ENCODE assay signal across 8 cellular contexts in the genomic region with DNA sequence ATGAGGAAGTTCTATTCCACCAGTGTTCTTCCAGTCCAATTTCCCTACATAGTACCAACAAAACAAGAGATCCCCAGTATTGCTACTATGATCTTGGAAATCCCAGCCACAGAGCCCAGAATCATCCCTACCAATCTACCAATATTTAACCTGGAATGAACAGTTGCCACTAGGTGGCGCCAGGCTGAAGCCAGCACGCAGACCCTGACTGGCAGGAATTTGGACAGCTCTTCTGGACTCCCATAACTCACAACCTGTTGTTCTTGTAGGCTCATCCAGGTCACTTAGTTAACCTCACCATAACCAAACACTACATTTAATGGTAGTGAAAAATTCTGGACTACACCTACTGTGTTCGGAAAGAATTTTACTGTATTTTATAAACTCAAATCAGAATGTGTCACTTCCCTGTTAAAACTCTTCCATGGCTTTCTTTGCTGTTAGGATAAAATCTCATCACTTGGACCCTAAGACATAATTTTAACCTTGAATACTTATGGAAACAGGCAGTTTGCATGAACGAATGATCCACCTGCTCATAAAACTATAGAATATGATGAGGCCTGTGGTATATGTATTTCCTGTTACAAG. TPM values are rescaled to one million over a fixed set of nuclear protein-coding genes. Genes with fewer than 3 reads are reported as not detected.
DNase-seq lines count a peak whose midpoint lies in the region; ATAC-seq and TF ChIP-seq lines count a peak whose summit lies in the region.

No MANE protein-coding gene starts in this region.

- H3K9ac ChIP-seq in GM23248 = no peak overlapping the region

- H3K4me2 ChIP-seq in GM23248 (ENCODE audit: unreplicated experiment) = no peak overlapping the region

- H3K27ac Mint-ChIP-seq in activated naive CD8-positive, alpha-beta T cell treated with anti-CD3 and anti-CD28 coated beads, Interleukin-2, amount 10 ng/mL, durations not matched to agents 7 days and 5 days = no peak overlapping the region

- 2 to 3% methylated on average over 4 of the region's 4 CpGs for WGBS in GM23248 (ENCODE audit: low coverage in 1 of 2, low lambda C conversion rate in 2 of 2, missing lambda C conversion rate in 2 of 2), 2 experiments
- WGBS in heart left ventricle, 4 donors = 25 to 32% (median 28%) methylated on average over 4 of the region's 4 CpGs

- POLR2A ChIA-PET in activated naive CD8-positive, alpha-beta T cell treated with anti-CD3 and anti-CD28 coated beads, Interleukin-2, amount 10 ng/mL, durations not matched to agents 7 days and 5 days (lab: Charles Lee) = no interaction called here

- DNase-seq in GM04504 (ENCODE audit: low read depth) (peak; percentile 21), GM23248 (peak; percentile 74), LNCaP clone FGC (ENCODE audit: low read depth) (peak; percentile 58), SHP77 treated with DMSO at 0.1 percent for 48 hours (lab: John Stamatoyannopoulos, UW) (peak; percentile 23), heart left ventricle (peak; percentile 50 to 68 (median 64)), retinal pigment epithelial cell (ENCODE audit: low read depth) (no peak)
- DNase-seq in activated naive CD8-positive, alpha-beta T cell treated with anti-CD3 and anti-CD28 coated beads, Interleukin-2, amount 10 ng/mL, durations not matched to agents 7 days and 5 days = peak; percentile 53

- no peaks in the 10 kb centered on the region for H3K79me2 ChIP-seq in GM23248 (ENCODE audit: insufficient read depth)

- H3K36me3 Mint-ChIP-seq in activated naive CD8-positive, alpha-beta T cell treated with anti-CD3 and anti-CD28 coated beads, Interleukin-2, amount 10 ng/mL, durations not matched to agents 7 days and 5 days = no peaks in the 10 kb centered on the region

- H3K27me3 Mint-ChIP-seq in activated naive CD8-positive, alpha-beta T cell treated with anti-CD3 and anti-CD28 coated beads, Interleukin-2, amount 10 ng/mL, durations not matched to agents 7 days and 5 days = no peaks in the 10 kb centered on the region

- H3K9me3 Mint-ChIP-seq in activated naive CD8-positive, alpha-beta T cell treated with anti-CD3 and anti-CD28 coated beads, Interleukin-2, amount 10 ng/mL, durations not matched to agents 7 days and 5 days = no peaks in the 10 kb centered on the region

- H3K36me3 ChIP-seq in GM23248 (ENCODE audit: low read depth) (no peaks in the 10 kb centered on the region), heart left ventricle (no peaks in the 10 kb centered on the region)

- no peaks in the 10 kb centered on the region for H4K20me1 ChIP-seq in GM23248 (ENCODE audit: insufficient read depth)

- H3K4me1 ChIP-seq in GM23248 (ENCODE audit: insufficient read depth) (no peaks in the 10 kb centered on the region), heart left ventricle (peaks cover 0 to 6% (median 0%) of the 10 kb centered on the region in 12 donors)

- H3K27ac ChIP-seq in GM23248 (no peak overlapping the region), heart left ventricle (no peak overlapping the region)

- peak; percentile 83 for TF ChIP-seq CTCF in LNCaP clone FGC (IDR thresholded peaks at IDR 0.05; ENCODE audit: control insufficient read depth, extremely low read depth, insufficient read depth)
- peak; percentile 73 to 90 (median 86) for TF ChIP-seq CTCF in heart left ventricle (IDR thresholded peaks at IDR 0.05)
- TF ChIP-seq CTCF in retinal pigment epithelial cell (conservative IDR thresholded peaks at IDR 0.05; ENCODE audit: low read depth, low read length) = peak; percentile 95

- no peak overlapping the region for H3K4me3 ChIP-seq in GM23248
- no peak overlapping the region for H3K4me3 ChIP-seq in LNCaP clone FGC (ENCODE audit: low read depth, low read length)
- no peak overlapping the region for H3K4me3 ChIP-seq in heart left ventricle
- H3K4me3 ChIP-seq in retinal pigment epithelial cell (ENCODE audit: low read length) = no peak overlapping the region

- in situ Hi-C loops in GM23248 (cut with MboI) = loop anchor here (25.0 kb wide), 1 partner anchor 172 kb away; no protein-coding TSS in a partner anchor

- H3F3A ChIP-seq in GM23248 (ENCODE audit: insufficient read depth) = no peaks in the 10 kb centered on the region

- no peak for ATAC-seq in activated naive CD8-positive, alpha-beta T cell treated with anti-CD3 and anti-CD28 coated beads, Interleukin-2, amount 10 ng/mL, durations not matched to agents 7 days and 5 days (ENCODE audit: low read depth)
- ATAC-seq in heart left ventricle (peak; percentile 42 to 69 (median 64)), HG02763 (IDR thresholded peaks at IDR 0.05; ENCODE audit: unreplicated experiment) (no peak)

- TF ChIP-seq POLR2A in heart left ventricle (IDR thresholded peaks at IDR 0.05) = no peak

- peaks cover 2% of the 10 kb centered on the region for H3K4me1 Mint-ChIP-seq in activated naive CD8-positive, alpha-beta T cell treated with anti-CD3 and anti-CD28 coated beads, Interleukin-2, amount 10 ng/mL, durations not matched to agents 7 days and 5 days

- H3K9me3 ChIP-seq in GM23248 (ENCODE audit: low read depth) = no peaks in the 10 kb centered on the region
- no peaks in the 10 kb centered on the region for H3K9me3 ChIP-seq in heart left ventricle

- no peak overlapping the region for H3K4me3 Mint-ChIP-seq in activated naive CD8-positive, alpha-beta T cell treated with anti-CD3 and anti-CD28 coated beads, Interleukin-2, amount 10 ng/mL, durations not matched to agents 7 days and 5 days

- no peak overlapping the region for H2AFZ ChIP-seq in GM23248

- intact Hi-C loops in heart left ventricle (cut with DNase I) = loop anchor here in 9 of 10 donors (1.0 to 10.0 kb wide), 7 partner anchors 187 to 860 kb away; a partner anchor contains a TSS

- H3K27me3 ChIP-seq in GM23248 (replicated peaks; ENCODE audit: insufficient read depth) (peaks cover 5% of the 10 kb centered on the region; the same call in 1 of the 2 replicates), heart left ventricle (peaks cover 0 to 8% (median 0%) of the 10 kb centered on the region in 9 donors)

- no peaks in the 10 kb centered on the region for H3K9me2 ChIP-seq in GM23248 (ENCODE audit: insufficient read depth)

RNA-seq across cellular contexts. Expression of a gene that starts 59.8 kb away (rescaled TPM):
- not detected in 2 replicates for total RNA-seq in GM23248 (2014; rRNA removed; shearing (Covaris generic))
- polyA plus RNA-seq in GM23248 (2016; fragmentation: Nextera tagmentation; extraction: Ambion mirVana) (not detected in 2 replicates), heart left ventricle (1 to 10 TPM in 1 of 2 donors, under 1 TPM in 1; 0.55 to 1.4 TPM)
- not detected for total RNA-seq in activated naive CD8-positive, alpha-beta T cell treated with anti-CD3 and anti-CD28 coated beads, Interleukin-2, amount 10 ng/mL, durations not matched to agents 7 days and 5 days
- total RNA-seq in heart left ventricle = 1 to 10 TPM in 1 of 9 donors, under 1 TPM in 8; 0.25 to 1.9 (median 0.51) TPM

Comparison
In these comparisons a context has a peak if more than half of its experiments do, and no peak if none do; other contexts are left out.
1. ATAC-seq: peak in heart left ventricle (4 of 4); none in activated naive CD8-positive, alpha-beta T cell treated with anti-CD3 and anti-CD28 coated beads, Interleukin-2, amount 10 ng/mL, durations not matched to agents 7 days and 5 days (single experiment) and HG02763 (single experiment).
2. Peak in every context shown above with its lines, with median percentiles within 50 percentile points of each other: CTCF ChIP-seq.